Comparison of ENCODE assay signal across 1 cellular context in genomic region chr5:139700711-139701693, GRCh38.
TF ChIP-seq lines count a peak whose summit lies in the region.

No MANE protein-coding gene starts in this region.

TF ChIP-seq in HepG2, 621 proteins besides CTCF, POLR2A, EP300 and RAD21 (continued from another document and continues in another):
- TF ChIP-seq STAT6 (CRISPR knock-in tag; IDR thresholded peaks at IDR 0.05; ENCODE audit: borderline replicate concordance) (no peak; the same call in 1 of the 2 replicates), ZBTB14 (CRISPR knock-in tag; IDR thresholded peaks at IDR 0.05) (no peak), ZBTB42 (CRISPR knock-in tag; IDR thresholded peaks at IDR 0.05) (no peak), GLMP (CRISPR knock-in tag; IDR thresholded peaks at IDR 0.05; ENCODE audit: borderline replicate concordance) (no peak), NRL (CRISPR knock-in tag; IDR thresholded peaks at IDR 0.05; ENCODE audit: borderline replicate concordance) (no peak; the same call in 1 of the 2 replicates), TFDP1 (CRISPR knock-in tag; IDR thresholded peaks at IDR 0.05; ENCODE audit: borderline replicate concordance) (peak; percentile 18; the same call in 1 of the 2 replicates), HIC2 (CRISPR knock-in tag; IDR thresholded peaks at IDR 0.05; ENCODE audit: low read depth) (0 out of 2 replicates have a peak, but pooled peaks have one; percentile 42), NPAS2 (CRISPR knock-in tag; IDR thresholded peaks at IDR 0.05; ENCODE audit: borderline replicate concordance) (no peak), KLF13 (CRISPR knock-in tag; IDR thresholded peaks at IDR 0.05) (0 out of 2 replicates have a peak, but pooled peaks have one; percentile 33), HMG20A (CRISPR knock-in tag; IDR thresholded peaks at IDR 0.05; ENCODE audit: borderline replicate concordance) (no peak; the same call in 1 of the 2 replicates), ISL2 (CRISPR knock-in tag; IDR thresholded peaks at IDR 0.05) (no peak), HDAC1 (CRISPR knock-in tag; IDR thresholded peaks at IDR 0.05) (peak; percentile 85), ZNF879 (CRISPR knock-in tag; IDR thresholded peaks at IDR 0.05) (no peak), TAF1 (CRISPR knock-in tag; IDR thresholded peaks at IDR 0.05) (peak; percentile 18; the same call in 1 of the 2 replicates), ZNF256 (CRISPR knock-in tag; conservative IDR thresholded peaks at IDR 0.05) (no peak), ZNF672 (CRISPR knock-in tag; IDR thresholded peaks at IDR 0.05) (no peak), MAFG (CRISPR knock-in tag; IDR thresholded peaks at IDR 0.05) (no peak), FOSL2 (CRISPR knock-in tag; IDR thresholded peaks at IDR 0.05) (peak; percentile 51), RBM22 (optimal IDR thresholded peaks at IDR 0.05; ENCODE audit: low read length) (no peak), ZBTB7A (CRISPR knock-in tag; IDR thresholded peaks at IDR 0.05) (0 out of 2 replicates have a peak, but pooled peaks have one; percentile 79), ZNF18 (CRISPR knock-in tag; IDR thresholded peaks at IDR 0.05; ENCODE audit: insufficient replicate concordance) (no peak), POGK (CRISPR knock-in tag; conservative IDR thresholded peaks at IDR 0.05) (peak; percentile 38; the same call in 1 of the 2 replicates), ZNF747 (CRISPR knock-in tag; IDR thresholded peaks at IDR 0.05; ENCODE audit: borderline replicate concordance) (no peak), ZNF713 (CRISPR knock-in tag; IDR thresholded peaks at IDR 0.05) (no peak), MTA3 (CRISPR knock-in tag; IDR thresholded peaks at IDR 0.05) (no peak), SALL1 (CRISPR knock-in tag; IDR thresholded peaks at IDR 0.05) (peak; percentile 85), ZHX2 (IDR thresholded peaks at IDR 0.05; ENCODE audit: low read depth) (peak; percentile 58; the same call in 1 of the 2 replicates), ZHX2 (CRISPR knock-in tag; IDR thresholded peaks at IDR 0.05; ENCODE audit: borderline replicate concordance) (no peak), E2F5 (CRISPR knock-in tag; conservative IDR thresholded peaks at IDR 0.05) (no peak), AGO2 (optimal IDR thresholded peaks at IDR 0.05; ENCODE audit: low read depth, low read length) (no peak), ELF4 (CRISPR knock-in tag; IDR thresholded peaks at IDR 0.05; ENCODE audit: borderline replicate concordance) (no peak), ZBTB26 (CRISPR knock-in tag; IDR thresholded peaks at IDR 0.05; ENCODE audit: borderline replicate concordance) (no peak), KLF11 (CRISPR knock-in tag; IDR thresholded peaks at IDR 0.05) (0 out of 2 replicates have a peak, but pooled peaks have one; percentile 36), CENPBD1 (CRISPR knock-in tag; IDR thresholded peaks at IDR 0.05; ENCODE audit: borderline replicate concordance, low read depth) (no peak), ZNF629 (CRISPR knock-in tag; conservative IDR thresholded peaks at IDR 0.05) (no peak)
